In the genomic region with DNA sequence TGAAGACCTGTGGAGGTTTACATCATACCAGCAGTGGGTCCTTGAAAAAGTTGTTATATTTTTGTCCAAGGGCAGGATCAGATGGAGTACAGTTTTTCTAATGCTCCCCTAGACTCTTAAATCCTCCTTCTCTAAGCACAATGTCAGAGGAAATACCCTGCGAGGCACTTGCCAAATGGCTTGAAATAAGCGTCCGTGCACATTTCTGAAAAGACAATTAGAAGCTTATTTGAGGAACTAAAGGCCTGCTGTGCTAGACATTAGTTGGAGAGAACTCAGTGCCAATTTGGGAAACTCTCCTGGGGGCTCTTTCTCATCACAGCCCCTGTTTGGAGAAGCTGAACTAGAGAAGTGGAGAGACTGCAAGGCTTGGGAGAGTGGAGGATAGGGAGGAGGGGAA, we compare ENCODE assay signal across 29 cellular contexts.
"Had no signal": no experiment of that assay in that cellular context is flagged by ENCODE, and none has a peak within 500 bp of the region (broad histone marks: within the 10 kb centered on the region; RNA-seq: fewer than 3 reads in every experiment).

No MANE protein-coding gene starts in this region.

- H3K36me3 Mint-ChIP-seq: activated naive CD8-positive, alpha-beta T cell; stimulated activated naive B cell treated with anti-CD40 and anti-IgM and Interleukin-4, amounts not matched to agents 10 μg/mL and 1 μg/mL and 100 μg/mL, for 72 hours had no signal

- H3K4me1 ChIP-seq: left lung, parathyroid adenoma, testis, upper lobe of left lung had no signal

- DNase-seq: activated CD4-positive, alpha-beta T cell treated with anti-CD3 and anti-CD28 coated beads for 36 hours; activated CD4-positive, alpha-beta T cell treated with anti-CD3 and anti-CD28 coated beads, Interleukin-2, amount 50 U/mL, for 4 hours; activated CD8-positive, alpha-beta memory T cell treated with anti-CD3 and anti-CD28 coated beads for 24 hours; activated CD8-positive, alpha-beta memory T cell treated with anti-CD3 and anti-CD28 coated beads, Interleukin-2, amount 50 U/mL, for 4 hours; activated naive CD4-positive, alpha-beta T cell; activated T-cell treated with anti-CD3 and anti-CD28 coated beads, Interleukin-2, amount 50 U/mL, for 4 hours; adrenal gland; dorsolateral prefrontal cortex; effector memory CD8-positive, alpha-beta T cell; gastrocnemius medialis; hippocampal formation; kidney glomerular epithelial cell; left lung; midbrain; nucleus accumbens; sigmoid colon; stimulated activated CD4-positive, alpha-beta T cell treated with anti-CD3 and anti-CD28 coated beads, Interleukin-2, amount 100 ng/mL, for 48 hours; stimulated activated CD8-positive, alpha-beta memory T cell treated with anti-CD3 and anti-CD28 coated beads, Interleukin-4, amount 100 ng/mL, for 48 hours; stimulated activated naive B cell treated with anti-CD40 and anti-IgM and Interleukin-4, amounts not matched to agents 10 μg/mL and 1 μg/mL and 100 μg/mL, for 72 hours; T-helper 1 cell; testis; upper lobe of left lung had no signal

- H3K36me3 ChIP-seq: adrenal gland, gastrocnemius medialis, left lung, sigmoid colon, upper lobe of left lung had no signal

- H3K4me1 Mint-ChIP-seq: activated CD4-positive, alpha-beta T cell treated with anti-CD3 and anti-CD28 coated beads for 36 hours; central memory CD8-positive, alpha-beta T cell; stimulated activated naive B cell treated with anti-CD40 and anti-IgM and Interleukin-4, amounts not matched to agents 10 μg/mL and 1 μg/mL and 100 μg/mL, for 72 hours had no signal

- H3K9ac ChIP-seq: parathyroid adenoma had no signal

- H3K9me3 ChIP-seq: adrenal gland, gastrocnemius medialis, left lung, sigmoid colon, testis, upper lobe of left lung had no signal

- H3K27ac Mint-ChIP-seq: activated CD4-positive, alpha-beta T cell treated with anti-CD3 and anti-CD28 coated beads for 36 hours; activated naive CD8-positive, alpha-beta T cell; activated T-helper 2 cell treated with anti-CD3 and anti-CD28 coated beads, Interferon-gamma antibody, Interleukin-2, Interleukin-4, amounts not matched to agents 10 μg/mL and 5 μg/mL and 100 μg/mL, durations not matched to agents 14 hours and 24 hours and 36 hours; effector memory CD8-positive, alpha-beta T cell; nephron progenitor cell; stimulated activated naive B cell treated with anti-CD40 and anti-IgM and Interleukin-4, amounts not matched to agents 10 μg/mL and 1 μg/mL and 100 μg/mL, for 72 hours had no signal

- H3K27me3 Mint-ChIP-seq: activated naive CD8-positive, alpha-beta T cell had no signal

- H3K27me3 ChIP-seq: adrenal gland, dorsolateral prefrontal cortex, gastrocnemius medialis, left lung, sigmoid colon, testis, upper lobe of left lung had no signal

- H3K4me2 ChIP-seq: smooth muscle cell had no signal

- H3K79me2 ChIP-seq: parathyroid adenoma had no signal

- H3K4me3 Mint-ChIP-seq: activated CD4-positive, alpha-beta T cell treated with anti-CD3 and anti-CD28 coated beads for 36 hours; activated naive CD8-positive, alpha-beta T cell; activated T-cell treated with anti-CD3 and anti-CD28 coated beads, Interleukin-2, amount 50 U/mL, for 4 hours; central memory CD8-positive, alpha-beta T cell; effector memory CD8-positive, alpha-beta T cell; nephron progenitor cell; stimulated activated naive B cell treated with anti-CD40 and anti-IgM and Interleukin-4, amounts not matched to agents 10 μg/mL and 1 μg/mL and 100 μg/mL, for 72 hours had no signal

- H3K9me3 Mint-ChIP-seq: activated T-cell treated with anti-CD3 and anti-CD28 coated beads, Interleukin-2, amount 50 U/mL, for 4 hours; activated T-helper 2 cell treated with anti-CD3 and anti-CD28 coated beads, Interferon-gamma antibody, Interleukin-2, Interleukin-4, amounts not matched to agents 10 μg/mL and 5 μg/mL and 100 μg/mL, durations not matched to agents 14 hours and 24 hours and 36 hours; central memory CD8-positive, alpha-beta T cell; effector memory CD8-positive, alpha-beta T cell; nephron progenitor cell; stimulated activated naive B cell treated with anti-CD40 and anti-IgM and Interleukin-4, amounts not matched to agents 10 μg/mL and 1 μg/mL and 100 μg/mL, for 72 hours had no signal

- H3K27ac ChIP-seq: adrenal gland, dorsolateral prefrontal cortex, gastrocnemius medialis, left lung, parathyroid adenoma, testis, upper lobe of left lung had no signal

- H3K4me3 ChIP-seq: adrenal gland, dorsolateral prefrontal cortex, gastrocnemius medialis, left lung, sigmoid colon, smooth muscle cell, testis, upper lobe of left lung had no signal

- H2AFZ ChIP-seq: parathyroid adenoma had no signal

- ATAC-seq: activated CD4-positive, alpha-beta T cell treated with anti-CD3 and anti-CD28 coated beads for 36 hours; activated T-cell treated with anti-CD3 and anti-CD28 coated beads, Interleukin-2, amount 50 U/mL, for 4 hours; effector memory CD8-positive, alpha-beta T cell; esophagus mucosa; gastrocnemius medialis; left lung; stimulated activated naive B cell treated with anti-CD40 and anti-IgM and Interleukin-4, amounts not matched to agents 10 μg/mL and 1 μg/mL and 100 μg/mL, for 72 hours had no signal
